In the genomic region with DNA sequence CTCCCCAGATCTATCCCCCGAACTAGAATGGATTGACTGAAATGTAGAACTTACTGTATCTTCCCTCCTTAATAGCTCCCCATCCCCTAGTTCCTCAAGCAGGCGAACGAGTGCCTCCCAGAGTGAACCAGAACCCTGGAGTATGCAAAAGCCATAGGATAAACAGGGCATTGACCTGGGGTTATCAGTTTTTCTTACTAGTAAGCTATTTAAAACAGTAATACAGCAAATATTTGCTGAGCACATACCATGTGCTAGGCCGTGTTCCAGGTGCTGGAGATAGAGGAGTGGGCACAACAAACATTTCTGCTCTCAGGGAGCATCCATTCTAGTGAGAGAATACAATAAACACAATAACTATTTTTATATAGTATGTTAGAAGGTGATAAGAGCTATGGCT, we compare ENCODE assay signal across 2 cellular contexts.
TF ChIP-seq lines count a peak whose summit lies in the region.

No MANE protein-coding gene starts in this region.

TF ChIP-seq in GM12878, 131 proteins besides CTCF, POLR2A, EP300 and RAD21 (continues in another document):
- TF ChIP-seq RBBP5 (conservative IDR thresholded peaks at IDR 0.05) = no peak
- TF ChIP-seq, protein P1, sequence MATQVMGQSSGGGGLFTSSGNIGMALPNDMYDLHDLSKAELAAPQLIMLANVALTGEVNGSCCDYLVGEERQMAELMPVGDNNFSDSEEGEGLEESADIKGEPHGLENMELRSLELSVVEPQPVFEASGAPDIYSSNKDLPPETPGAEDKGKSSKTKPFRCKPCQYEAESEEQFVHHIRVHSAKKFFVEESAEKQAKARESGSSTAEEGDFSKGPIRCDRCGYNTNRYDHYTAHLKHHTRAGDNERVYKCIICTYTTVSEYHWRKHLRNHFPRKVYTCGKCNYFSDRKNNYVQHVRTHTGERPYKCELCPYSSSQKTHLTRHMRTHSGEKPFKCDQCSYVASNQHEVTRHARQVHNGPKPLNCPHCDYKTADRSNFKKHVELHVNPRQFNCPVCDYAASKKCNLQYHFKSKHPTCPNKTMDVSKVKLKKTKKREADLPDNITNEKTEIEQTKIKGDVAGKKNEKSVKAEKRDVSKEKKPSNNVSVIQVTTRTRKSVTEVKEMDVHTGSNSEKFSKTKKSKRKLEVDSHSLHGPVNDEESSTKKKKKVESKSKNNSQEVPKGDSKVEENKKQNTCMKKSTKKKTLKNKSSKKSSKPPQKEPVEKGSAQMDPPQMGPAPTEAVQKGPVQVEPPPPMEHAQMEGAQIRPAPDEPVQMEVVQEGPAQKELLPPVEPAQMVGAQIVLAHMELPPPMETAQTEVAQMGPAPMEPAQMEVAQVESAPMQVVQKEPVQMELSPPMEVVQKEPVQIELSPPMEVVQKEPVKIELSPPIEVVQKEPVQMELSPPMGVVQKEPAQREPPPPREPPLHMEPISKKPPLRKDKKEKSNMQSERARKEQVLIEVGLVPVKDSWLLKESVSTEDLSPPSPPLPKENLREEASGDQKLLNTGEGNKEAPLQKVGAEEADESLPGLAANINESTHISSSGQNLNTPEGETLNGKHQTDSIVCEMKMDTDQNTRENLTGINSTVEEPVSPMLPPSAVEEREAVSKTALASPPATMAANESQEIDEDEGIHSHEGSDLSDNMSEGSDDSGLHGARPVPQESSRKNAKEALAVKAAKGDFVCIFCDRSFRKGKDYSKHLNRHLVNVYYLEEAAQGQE (IDR thresholded peaks at IDR 0.05; ENCODE audit: low read depth, low read length) = no peak
- TF ChIP-seq, protein P2, sequence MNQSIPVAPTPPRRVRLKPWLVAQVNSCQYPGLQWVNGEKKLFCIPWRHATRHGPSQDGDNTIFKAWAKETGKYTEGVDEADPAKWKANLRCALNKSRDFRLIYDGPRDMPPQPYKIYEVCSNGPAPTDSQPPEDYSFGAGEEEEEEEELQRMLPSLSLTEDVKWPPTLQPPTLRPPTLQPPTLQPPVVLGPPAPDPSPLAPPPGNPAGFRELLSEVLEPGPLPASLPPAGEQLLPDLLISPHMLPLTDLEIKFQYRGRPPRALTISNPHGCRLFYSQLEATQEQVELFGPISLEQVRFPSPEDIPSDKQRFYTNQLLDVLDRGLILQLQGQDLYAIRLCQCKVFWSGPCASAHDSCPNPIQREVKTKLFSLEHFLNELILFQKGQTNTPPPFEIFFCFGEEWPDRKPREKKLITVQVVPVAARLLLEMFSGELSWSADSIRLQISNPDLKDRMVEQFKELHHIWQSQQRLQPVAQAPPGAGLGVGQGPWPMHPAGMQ (IDR thresholded peaks at IDR 0.05; ENCODE audit: borderline replicate concordance) = no peak
- no peak for TF ChIP-seq CHD2 (IDR thresholded peaks at IDR 0.05; ENCODE audit: borderline replicate concordance, low read depth, low read length)
- no peak for TF ChIP-seq ZNF24 (IDR thresholded peaks at IDR 0.05)
- TF ChIP-seq, protein P3, sequence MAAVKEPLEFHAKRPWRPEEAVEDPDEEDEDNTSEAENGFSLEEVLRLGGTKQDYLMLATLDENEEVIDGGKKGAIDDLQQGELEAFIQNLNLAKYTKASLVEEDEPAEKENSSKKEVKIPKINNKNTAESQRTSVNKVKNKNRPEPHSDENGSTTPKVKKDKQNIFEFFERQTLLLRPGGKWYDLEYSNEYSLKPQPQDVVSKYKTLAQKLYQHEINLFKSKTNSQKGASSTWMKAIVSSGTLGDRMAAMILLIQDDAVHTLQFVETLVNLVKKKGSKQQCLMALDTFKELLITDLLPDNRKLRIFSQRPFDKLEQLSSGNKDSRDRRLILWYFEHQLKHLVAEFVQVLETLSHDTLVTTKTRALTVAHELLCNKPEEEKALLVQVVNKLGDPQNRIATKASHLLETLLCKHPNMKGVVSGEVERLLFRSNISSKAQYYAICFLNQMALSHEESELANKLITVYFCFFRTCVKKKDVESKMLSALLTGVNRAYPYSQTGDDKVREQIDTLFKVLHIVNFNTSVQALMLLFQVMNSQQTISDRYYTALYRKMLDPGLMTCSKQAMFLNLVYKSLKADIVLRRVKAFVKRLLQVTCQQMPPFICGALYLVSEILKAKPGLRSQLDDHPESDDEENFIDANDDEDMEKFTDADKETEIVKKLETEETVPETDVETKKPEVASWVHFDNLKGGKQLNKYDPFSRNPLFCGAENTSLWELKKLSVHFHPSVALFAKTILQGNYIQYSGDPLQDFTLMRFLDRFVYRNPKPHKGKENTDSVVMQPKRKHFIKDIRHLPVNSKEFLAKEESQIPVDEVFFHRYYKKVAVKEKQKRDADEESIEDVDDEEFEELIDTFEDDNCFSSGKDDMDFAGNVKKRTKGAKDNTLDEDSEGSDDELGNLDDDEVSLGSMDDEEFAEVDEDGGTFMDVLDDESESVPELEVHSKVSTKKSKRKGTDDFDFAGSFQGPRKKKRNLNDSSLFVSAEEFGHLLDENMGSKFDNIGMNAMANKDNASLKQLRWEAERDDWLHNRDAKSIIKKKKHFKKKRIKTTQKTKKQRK (IDR thresholded peaks at IDR 0.05; ENCODE audit: low read depth, low read length) = no peak
- TF ChIP-seq, protein P4, sequence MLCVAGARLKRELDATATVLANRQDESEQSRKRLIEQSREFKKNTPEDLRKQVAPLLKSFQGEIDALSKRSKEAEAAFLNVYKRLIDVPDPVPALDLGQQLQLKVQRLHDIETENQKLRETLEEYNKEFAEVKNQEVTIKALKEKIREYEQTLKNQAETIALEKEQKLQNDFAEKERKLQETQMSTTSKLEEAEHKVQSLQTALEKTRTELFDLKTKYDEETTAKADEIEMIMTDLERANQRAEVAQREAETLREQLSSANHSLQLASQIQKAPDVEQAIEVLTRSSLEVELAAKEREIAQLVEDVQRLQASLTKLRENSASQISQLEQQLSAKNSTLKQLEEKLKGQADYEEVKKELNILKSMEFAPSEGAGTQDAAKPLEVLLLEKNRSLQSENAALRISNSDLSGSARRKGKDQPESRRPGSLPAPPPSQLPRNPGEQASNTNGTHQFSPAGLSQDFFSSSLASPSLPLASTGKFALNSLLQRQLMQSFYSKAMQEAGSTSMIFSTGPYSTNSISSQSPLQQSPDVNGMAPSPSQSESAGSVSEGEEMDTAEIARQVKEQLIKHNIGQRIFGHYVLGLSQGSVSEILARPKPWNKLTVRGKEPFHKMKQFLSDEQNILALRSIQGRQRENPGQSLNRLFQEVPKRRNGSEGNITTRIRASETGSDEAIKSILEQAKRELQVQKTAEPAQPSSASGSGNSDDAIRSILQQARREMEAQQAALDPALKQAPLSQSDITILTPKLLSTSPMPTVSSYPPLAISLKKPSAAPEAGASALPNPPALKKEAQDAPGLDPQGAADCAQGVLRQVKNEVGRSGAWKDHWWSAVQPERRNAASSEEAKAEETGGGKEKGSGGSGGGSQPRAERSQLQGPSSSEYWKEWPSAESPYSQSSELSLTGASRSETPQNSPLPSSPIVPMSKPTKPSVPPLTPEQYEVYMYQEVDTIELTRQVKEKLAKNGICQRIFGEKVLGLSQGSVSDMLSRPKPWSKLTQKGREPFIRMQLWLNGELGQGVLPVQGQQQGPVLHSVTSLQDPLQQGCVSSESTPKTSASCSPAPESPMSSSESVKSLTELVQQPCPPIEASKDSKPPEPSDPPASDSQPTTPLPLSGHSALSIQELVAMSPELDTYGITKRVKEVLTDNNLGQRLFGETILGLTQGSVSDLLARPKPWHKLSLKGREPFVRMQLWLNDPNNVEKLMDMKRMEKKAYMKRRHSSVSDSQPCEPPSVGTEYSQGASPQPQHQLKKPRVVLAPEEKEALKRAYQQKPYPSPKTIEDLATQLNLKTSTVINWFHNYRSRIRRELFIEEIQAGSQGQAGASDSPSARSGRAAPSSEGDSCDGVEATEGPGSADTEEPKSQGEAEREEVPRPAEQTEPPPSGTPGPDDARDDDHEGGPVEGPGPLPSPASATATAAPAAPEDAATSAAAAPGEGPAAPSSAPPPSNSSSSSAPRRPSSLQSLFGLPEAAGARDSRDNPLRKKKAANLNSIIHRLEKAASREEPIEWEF (IDR thresholded peaks at IDR 0.05; ENCODE audit: insufficient replicate concordance, low read depth, low read length) = no peak

TF ChIP-seq in neural cell, 6 proteins besides CTCF, POLR2A, EP300 and RAD21:
- TF ChIP-seq, protein P1 (IDR thresholded peaks at IDR 0.05; ENCODE audit: borderline replicate concordance) = no peak
- no peak for TF ChIP-seq POLR2AphosphoS5 (IDR thresholded peaks at IDR 0.05)
- no peak for TF ChIP-seq MXI1 (conservative IDR thresholded peaks at IDR 0.05; ENCODE audit: poor library complexity, severe bottlenecking)
- no peak for TF ChIP-seq EZH2 (IDR thresholded peaks at IDR 0.05; ENCODE audit: borderline replicate concordance, insufficient read depth, low read length, poor library complexity, severe bottlenecking)
- no peak for TF ChIP-seq SMC3 (conservative IDR thresholded peaks at IDR 0.05; ENCODE audit: poor library complexity)
- TF ChIP-seq TAF1 (IDR thresholded peaks at IDR 0.05; ENCODE audit: low read depth) = no peak
